In genomic region chr13:111532111-111532510, GRCh38 we compare ENCODE assay signal across 16 cellular contexts.
"Had no signal": no experiment of that assay in that cellular context is flagged by ENCODE, and none has a peak within 500 bp of the region (broad histone marks: within the 10 kb centered on the region; RNA-seq: fewer than 3 reads in every experiment).

No MANE protein-coding gene starts in this region.

- H3K9me3 ChIP-seq: heart left ventricle, prostate gland, right lobe of liver, tibial artery, upper lobe of left lung, uterus had no signal

- DNase-seq: cortex of kidney; effector CD8-positive, alpha-beta T cell; heart left ventricle; kidney; left ventricle myocardium superior; mesenchymal stem cell; right lobe of liver; stimulated activated CD4-positive, alpha-beta T cell treated with anti-CD3 and anti-CD28 coated beads, Interleukin-1b, Interleukin-23, amount 100 ng/mL, for 48 hours; stimulated activated CD4-positive, alpha-beta T cell treated with anti-CD3 and anti-CD28 coated beads, Interleukin-4, amount 100 ng/mL, for 24 hours; tibial artery; upper lobe of left lung; uterus had no signal

- H3K27ac ChIP-seq: heart left ventricle, parathyroid adenoma, prostate gland, right lobe of liver, tibial artery, upper lobe of left lung, uterus had no signal

- H3K27me3 ChIP-seq: right lobe of liver had no signal

- H2AFZ ChIP-seq: parathyroid adenoma had no signal

- H3K4me3 ChIP-seq: dorsolateral prefrontal cortex, heart left ventricle, lung, prostate gland, right lobe of liver, tibial artery, upper lobe of left lung, uterus had no signal

- H3K36me3 ChIP-seq: heart left ventricle, prostate gland, right lobe of liver, tibial artery, upper lobe of left lung, uterus had no signal

- H3K4me1 ChIP-seq: parathyroid adenoma, prostate gland, tibial artery, upper lobe of left lung, uterus had no signal

- H3K9ac ChIP-seq: parathyroid adenoma had no signal
